In genomic region chr2:57726294-57726693, GRCh38 we compare ENCODE assay signal across 1 cellular context.
TF ChIP-seq lines count a peak whose summit lies in the region.

No MANE protein-coding gene starts in this region.

TF ChIP-seq in GM12878, 131 proteins besides CTCF, POLR2A, EP300 and RAD21 (continued from another document):
- TF ChIP-seq USF2 (IDR thresholded peaks at IDR 0.05; ENCODE audit: borderline replicate concordance, low read depth, low read length) (no peak), ZSCAN29 (IDR thresholded peaks at IDR 0.05) (no peak), STAT3 (IDR thresholded peaks at IDR 0.05; ENCODE audit: low read depth, low read length) (no peak), RUNX3 (IDR thresholded peaks at IDR 0.05; ENCODE audit: low read length) (0 out of 2 replicates have a peak, but pooled peaks have one; percentile 25), MLLT1 (IDR thresholded peaks at IDR 0.05) (no peak), MEF2A (IDR thresholded peaks at IDR 0.05; ENCODE audit: insufficient read depth, low read depth, low read length) (no peak)
TF ChIP-seq in GM12878: peak in this region for 7.
